Comparison of ENCODE assay signal across 1 cellular context in the genomic region with DNA sequence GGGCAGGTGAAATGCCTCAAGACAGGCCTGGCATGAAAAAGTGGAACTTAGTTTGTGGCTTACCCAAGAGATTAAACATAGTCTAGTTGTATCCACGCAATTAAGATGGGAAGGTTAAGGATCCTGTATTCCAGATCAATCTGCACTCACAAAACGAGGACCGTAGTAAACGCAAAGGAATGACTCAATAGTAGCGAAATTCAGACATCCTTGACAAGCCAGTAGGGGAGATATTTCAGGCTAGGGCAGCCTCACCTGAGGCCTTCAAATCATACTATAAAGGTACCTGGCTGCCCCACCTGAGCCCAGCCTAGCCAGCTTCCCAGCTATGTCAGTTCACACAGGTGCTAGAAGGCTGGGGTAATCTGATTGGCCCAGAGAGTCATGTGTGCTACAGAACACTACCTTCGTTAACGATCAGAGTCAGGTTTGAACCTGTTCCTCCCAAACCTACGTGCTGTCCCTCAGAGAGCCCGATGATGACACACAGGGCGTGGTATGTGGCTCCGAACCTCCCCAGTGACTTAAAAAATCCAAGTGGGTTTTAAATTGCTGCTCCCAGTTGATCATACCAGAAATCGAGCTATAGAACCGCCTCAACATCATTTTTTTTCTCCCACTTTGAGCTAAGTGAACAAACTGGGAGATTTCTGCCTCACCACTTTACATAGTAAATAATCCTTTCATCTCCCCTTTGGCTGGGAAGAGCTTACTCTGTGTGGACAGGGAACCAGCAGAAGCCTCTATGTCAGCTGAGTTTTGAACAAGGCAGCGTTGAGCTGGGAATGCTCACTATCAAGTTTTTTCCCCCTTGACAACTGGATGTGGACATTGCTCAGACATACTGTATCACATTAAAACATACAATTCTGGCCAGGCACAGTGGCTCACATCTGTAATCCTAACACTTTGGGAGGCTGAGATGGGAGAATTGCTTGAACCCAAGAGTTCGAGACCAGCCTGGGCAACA.
TF ChIP-seq lines count a peak whose summit lies in the region.

No MANE protein-coding gene starts in this region.

TF ChIP-seq in K562, 482 proteins besides CTCF, POLR2A, EP300 and RAD21 (continued from another document):
- TF ChIP-seq ARID2 (IDR thresholded peaks at IDR 0.05) (no peak), MTA3 (IDR thresholded peaks at IDR 0.05; ENCODE audit: borderline replicate concordance) (0 out of 2 replicates have a peak, but pooled peaks have one; percentile 12), GTF2A2 (tag; IDR thresholded peaks at IDR 0.05) (no peak), BACH1 (tag; IDR thresholded peaks at IDR 0.05) (no peak), SRF (CRISPR knock-in tag; IDR thresholded peaks at IDR 0.05) (0 out of 4 replicates have a peak, but pooled peaks of 1 of the 2 experiments have one; percentile 0), NR2F6 (CRISPR knock-in tag; IDR thresholded peaks at IDR 0.05) (no peak), HNRNPH1 (optimal IDR thresholded peaks at IDR 0.05; ENCODE audit: low read depth, low read length) (no peak), SMARCA4 (IDR thresholded peaks at IDR 0.05) (peak; percentile 20; the same call in 1 of the 2 replicates), ARID1B (IDR thresholded peaks at IDR 0.05) (no peak), NELFE (IDR thresholded peaks at IDR 0.05; ENCODE audit: insufficient read depth, insufficient read length) (no peak), RAD51 (IDR thresholded peaks at IDR 0.05; ENCODE audit: borderline replicate concordance, low read depth) (peak; percentile 67), DPF2 (IDR thresholded peaks at IDR 0.05) (0 out of 2 replicates have a peak, but pooled peaks have one; percentile 20), KDM5B (IDR thresholded peaks at IDR 0.05; ENCODE audit: insufficient replicate concordance, low read depth, low read length) (peak; percentile 10), ATF7 (IDR thresholded peaks at IDR 0.05) (peak; percentile 41; the same call in 1 of the 2 replicates), L3MBTL2 (IDR thresholded peaks at IDR 0.05) (no peak; the same call in 1 of the 2 replicates), POLR2AphosphoS2 (IDR thresholded peaks at IDR 0.05; ENCODE audit: low read length) (no peak), CEBPG (CRISPR knock-in tag; IDR thresholded peaks at IDR 0.05) (0 out of 2 replicates have a peak, but pooled peaks have one; percentile 41), CEBPG (tag; conservative IDR thresholded peaks at IDR 0.05 in 1 of 2, IDR thresholded peaks at IDR 0.05 in 1 of 2) (peak in 1 of 2 experiments; percentile 54; a peak in 1 of 4 replicates), ZNF23 (CRISPR knock-in tag; IDR thresholded peaks at IDR 0.05) (no peak), ZNF311 (CRISPR knock-in tag; IDR thresholded peaks at IDR 0.05) (no peak), NR3C1 (CRISPR knock-in tag; IDR thresholded peaks at IDR 0.05) (no peak), CTBP1 (IDR thresholded peaks at IDR 0.05; ENCODE audit: borderline replicate concordance) (peak; percentile 52), TRIM24 (IDR thresholded peaks at IDR 0.05) (no peak), FOSL1 (tag; conservative IDR thresholded peaks at IDR 0.05) (peak; percentile 49), NBN (IDR thresholded peaks at IDR 0.05; ENCODE audit: low read depth) (no peak), JUND (IDR thresholded peaks at IDR 0.05; ENCODE audit: borderline replicate concordance, low read depth, low read length) (peak; percentile 64; the same call in 1 of the 2 replicates), JUND (tag; IDR thresholded peaks at IDR 0.05; ENCODE audit: borderline replicate concordance, low read depth, low read length) (0 out of 3 replicates have a peak, but pooled peaks have one; percentile 35)
- TF ChIP-seq, protein P1, sequence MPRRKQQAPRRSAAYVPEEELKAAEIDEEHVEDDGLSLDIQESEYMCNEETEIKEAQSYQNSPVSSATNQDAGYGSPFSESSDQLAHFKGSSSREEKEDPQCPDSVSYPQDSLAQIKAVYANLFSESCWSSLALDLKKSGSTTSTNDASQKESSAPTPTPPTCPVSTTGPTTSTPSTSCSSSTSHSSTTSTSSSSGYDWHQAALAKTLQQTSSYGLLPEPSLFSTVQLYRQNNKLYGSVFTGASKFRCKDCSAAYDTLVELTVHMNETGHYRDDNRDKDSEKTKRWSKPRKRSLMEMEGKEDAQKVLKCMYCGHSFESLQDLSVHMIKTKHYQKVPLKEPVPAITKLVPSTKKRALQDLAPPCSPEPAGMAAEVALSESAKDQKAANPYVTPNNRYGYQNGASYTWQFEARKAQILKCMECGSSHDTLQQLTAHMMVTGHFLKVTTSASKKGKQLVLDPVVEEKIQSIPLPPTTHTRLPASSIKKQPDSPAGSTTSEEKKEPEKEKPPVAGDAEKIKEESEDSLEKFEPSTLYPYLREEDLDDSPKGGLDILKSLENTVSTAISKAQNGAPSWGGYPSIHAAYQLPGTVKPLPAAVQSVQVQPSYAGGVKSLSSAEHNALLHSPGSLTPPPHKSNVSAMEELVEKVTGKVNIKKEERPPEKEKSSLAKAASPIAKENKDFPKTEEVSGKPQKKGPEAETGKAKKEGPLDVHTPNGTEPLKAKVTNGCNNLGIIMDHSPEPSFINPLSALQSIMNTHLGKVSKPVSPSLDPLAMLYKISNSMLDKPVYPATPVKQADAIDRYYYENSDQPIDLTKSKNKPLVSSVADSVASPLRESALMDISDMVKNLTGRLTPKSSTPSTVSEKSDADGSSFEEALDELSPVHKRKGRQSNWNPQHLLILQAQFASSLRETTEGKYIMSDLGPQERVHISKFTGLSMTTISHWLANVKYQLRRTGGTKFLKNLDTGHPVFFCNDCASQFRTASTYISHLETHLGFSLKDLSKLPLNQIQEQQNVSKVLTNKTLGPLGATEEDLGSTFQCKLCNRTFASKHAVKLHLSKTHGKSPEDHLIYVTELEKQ (CRISPR knock-in tag; IDR thresholded peaks at IDR 0.05), result no peak
- TF ChIP-seq, protein P2, sequence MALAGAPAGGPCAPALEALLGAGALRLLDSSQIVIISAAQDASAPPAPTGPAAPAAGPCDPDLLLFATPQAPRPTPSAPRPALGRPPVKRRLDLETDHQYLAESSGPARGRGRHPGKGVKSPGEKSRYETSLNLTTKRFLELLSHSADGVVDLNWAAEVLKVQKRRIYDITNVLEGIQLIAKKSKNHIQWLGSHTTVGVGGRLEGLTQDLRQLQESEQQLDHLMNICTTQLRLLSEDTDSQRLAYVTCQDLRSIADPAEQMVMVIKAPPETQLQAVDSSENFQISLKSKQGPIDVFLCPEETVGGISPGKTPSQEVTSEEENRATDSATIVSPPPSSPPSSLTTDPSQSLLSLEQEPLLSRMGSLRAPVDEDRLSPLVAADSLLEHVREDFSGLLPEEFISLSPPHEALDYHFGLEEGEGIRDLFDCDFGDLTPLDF (CRISPR knock-in tag; IDR thresholded peaks at IDR 0.05), result no peak
- TF ChIP-seq, protein P3, sequence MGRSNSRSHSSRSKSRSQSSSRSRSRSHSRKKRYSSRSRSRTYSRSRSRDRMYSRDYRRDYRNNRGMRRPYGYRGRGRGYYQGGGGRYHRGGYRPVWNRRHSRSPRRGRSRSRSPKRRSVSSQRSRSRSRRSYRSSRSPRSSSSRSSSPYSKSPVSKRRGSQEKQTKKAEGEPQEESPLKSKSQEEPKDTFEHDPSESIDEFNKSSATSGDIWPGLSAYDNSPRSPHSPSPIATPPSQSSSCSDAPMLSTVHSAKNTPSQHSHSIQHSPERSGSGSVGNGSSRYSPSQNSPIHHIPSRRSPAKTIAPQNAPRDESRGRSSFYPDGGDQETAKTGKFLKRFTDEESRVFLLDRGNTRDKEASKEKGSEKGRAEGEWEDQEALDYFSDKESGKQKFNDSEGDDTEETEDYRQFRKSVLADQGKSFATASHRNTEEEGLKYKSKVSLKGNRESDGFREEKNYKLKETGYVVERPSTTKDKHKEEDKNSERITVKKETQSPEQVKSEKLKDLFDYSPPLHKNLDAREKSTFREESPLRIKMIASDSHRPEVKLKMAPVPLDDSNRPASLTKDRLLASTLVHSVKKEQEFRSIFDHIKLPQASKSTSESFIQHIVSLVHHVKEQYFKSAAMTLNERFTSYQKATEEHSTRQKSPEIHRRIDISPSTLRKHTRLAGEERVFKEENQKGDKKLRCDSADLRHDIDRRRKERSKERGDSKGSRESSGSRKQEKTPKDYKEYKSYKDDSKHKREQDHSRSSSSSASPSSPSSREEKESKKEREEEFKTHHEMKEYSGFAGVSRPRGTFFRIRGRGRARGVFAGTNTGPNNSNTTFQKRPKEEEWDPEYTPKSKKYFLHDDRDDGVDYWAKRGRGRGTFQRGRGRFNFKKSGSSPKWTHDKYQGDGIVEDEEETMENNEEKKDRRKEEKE (IDR thresholded peaks at IDR 0.05; ENCODE audit: borderline replicate concordance in 1 of 2, control insufficient read depth in 1 of 2, low read depth in 2 of 2, low read length in 1 of 2), result no peak
- TF ChIP-seq, protein P4, sequence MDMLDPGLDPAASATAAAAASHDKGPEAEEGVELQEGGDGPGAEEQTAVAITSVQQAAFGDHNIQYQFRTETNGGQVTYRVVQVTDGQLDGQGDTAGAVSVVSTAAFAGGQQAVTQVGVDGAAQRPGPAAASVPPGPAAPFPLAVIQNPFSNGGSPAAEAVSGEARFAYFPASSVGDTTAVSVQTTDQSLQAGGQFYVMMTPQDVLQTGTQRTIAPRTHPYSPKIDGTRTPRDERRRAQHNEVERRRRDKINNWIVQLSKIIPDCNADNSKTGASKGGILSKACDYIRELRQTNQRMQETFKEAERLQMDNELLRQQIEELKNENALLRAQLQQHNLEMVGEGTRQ (CRISPR knock-in tag; IDR thresholded peaks at IDR 0.05), result peak; percentile 77
- TF ChIP-seq, protein P5, sequence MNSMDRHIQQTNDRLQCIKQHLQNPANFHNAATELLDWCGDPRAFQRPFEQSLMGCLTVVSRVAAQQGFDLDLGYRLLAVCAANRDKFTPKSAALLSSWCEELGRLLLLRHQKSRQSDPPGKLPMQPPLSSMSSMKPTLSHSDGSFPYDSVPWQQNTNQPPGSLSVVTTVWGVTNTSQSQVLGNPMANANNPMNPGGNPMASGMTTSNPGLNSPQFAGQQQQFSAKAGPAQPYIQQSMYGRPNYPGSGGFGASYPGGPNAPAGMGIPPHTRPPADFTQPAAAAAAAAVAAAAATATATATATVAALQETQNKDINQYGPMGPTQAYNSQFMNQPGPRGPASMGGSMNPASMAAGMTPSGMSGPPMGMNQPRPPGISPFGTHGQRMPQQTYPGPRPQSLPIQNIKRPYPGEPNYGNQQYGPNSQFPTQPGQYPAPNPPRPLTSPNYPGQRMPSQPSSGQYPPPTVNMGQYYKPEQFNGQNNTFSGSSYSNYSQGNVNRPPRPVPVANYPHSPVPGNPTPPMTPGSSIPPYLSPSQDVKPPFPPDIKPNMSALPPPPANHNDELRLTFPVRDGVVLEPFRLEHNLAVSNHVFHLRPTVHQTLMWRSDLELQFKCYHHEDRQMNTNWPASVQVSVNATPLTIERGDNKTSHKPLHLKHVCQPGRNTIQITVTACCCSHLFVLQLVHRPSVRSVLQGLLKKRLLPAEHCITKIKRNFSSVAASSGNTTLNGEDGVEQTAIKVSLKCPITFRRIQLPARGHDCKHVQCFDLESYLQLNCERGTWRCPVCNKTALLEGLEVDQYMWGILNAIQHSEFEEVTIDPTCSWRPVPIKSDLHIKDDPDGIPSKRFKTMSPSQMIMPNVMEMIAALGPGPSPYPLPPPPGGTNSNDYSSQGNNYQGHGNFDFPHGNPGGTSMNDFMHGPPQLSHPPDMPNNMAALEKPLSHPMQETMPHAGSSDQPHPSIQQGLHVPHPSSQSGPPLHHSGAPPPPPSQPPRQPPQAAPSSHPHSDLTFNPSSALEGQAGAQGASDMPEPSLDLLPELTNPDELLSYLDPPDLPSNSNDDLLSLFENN (IDR thresholded peaks at IDR 0.05; ENCODE audit: low read depth in 2 of 2, low read length in 2 of 2), result no peak
- TF ChIP-seq, protein P6, sequence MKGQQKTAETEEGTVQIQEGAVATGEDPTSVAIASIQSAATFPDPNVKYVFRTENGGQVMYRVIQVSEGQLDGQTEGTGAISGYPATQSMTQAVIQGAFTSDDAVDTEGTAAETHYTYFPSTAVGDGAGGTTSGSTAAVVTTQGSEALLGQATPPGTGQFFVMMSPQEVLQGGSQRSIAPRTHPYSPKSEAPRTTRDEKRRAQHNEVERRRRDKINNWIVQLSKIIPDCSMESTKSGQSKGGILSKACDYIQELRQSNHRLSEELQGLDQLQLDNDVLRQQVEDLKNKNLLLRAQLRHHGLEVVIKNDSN (CRISPR knock-in tag; IDR thresholded peaks at IDR 0.05), result peak; percentile 86
- TF ChIP-seq, protein P7, sequence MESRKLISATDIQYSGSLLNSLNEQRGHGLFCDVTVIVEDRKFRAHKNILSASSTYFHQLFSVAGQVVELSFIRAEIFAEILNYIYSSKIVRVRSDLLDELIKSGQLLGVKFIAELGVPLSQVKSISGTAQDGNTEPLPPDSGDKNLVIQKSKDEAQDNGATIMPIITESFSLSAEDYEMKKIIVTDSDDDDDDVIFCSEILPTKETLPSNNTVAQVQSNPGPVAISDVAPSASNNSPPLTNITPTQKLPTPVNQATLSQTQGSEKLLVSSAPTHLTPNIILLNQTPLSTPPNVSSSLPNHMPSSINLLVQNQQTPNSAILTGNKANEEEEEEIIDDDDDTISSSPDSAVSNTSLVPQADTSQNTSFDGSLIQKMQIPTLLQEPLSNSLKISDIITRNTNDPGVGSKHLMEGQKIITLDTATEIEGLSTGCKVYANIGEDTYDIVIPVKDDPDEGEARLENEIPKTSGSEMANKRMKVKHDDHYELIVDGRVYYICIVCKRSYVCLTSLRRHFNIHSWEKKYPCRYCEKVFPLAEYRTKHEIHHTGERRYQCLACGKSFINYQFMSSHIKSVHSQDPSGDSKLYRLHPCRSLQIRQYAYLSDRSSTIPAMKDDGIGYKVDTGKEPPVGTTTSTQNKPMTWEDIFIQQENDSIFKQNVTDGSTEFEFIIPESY (CRISPR knock-in tag; IDR thresholded peaks at IDR 0.05), result peak; percentile 12; the same call in 1 of the 2 replicates
- TF ChIP-seq, protein P8, sequence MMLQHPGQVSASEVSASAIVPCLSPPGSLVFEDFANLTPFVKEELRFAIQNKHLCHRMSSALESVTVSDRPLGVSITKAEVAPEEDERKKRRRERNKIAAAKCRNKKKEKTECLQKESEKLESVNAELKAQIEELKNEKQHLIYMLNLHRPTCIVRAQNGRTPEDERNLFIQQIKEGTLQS (IDR thresholded peaks at IDR 0.05), result peak; percentile 91
- TF ChIP-seq, protein P8 (CRISPR knock-in tag; conservative IDR thresholded peaks at IDR 0.05), result no peak
